ENCODE assay signal across 10 cellular contexts in genomic region chr5:177470759-177471536, GRCh38. TPM values are rescaled to one million over a fixed set of nuclear protein-coding genes. Genes with fewer than 3 reads are reported as not detected.
DNase-seq lines count a peak whose midpoint lies in the region; ATAC-seq, FAIRE-seq and TF ChIP-seq lines count a peak whose summit lies in the region.
"Had no signal": no experiment of that assay in that cellular context is flagged by ENCODE, and none has a peak within 500 bp of the region (broad histone marks: within the 10 kb centered on the region; RNA-seq: fewer than 3 reads in every experiment).

No MANE protein-coding gene starts in this region.

- H3K9me3 ChIP-seq in OCI-LY1 (ENCODE audit: low read length) (no peaks in the 10 kb centered on the region), H1 (ENCODE audit: insufficient read depth in 2 of 2, low read depth in 1 of 2, low read length in 1 of 2) (no peaks in the 10 kb centered on the region; a peak in 1 of 4 replicates), neuron (ENCODE audit: low read length) (peaks cover 3% of the 10 kb centered on the region), colonic mucosa (no peaks in the 10 kb centered on the region)

- H4K20me1 ChIP-seq in OCI-LY1 (ENCODE audit: insufficient read depth, low read length) = no peaks in the 10 kb centered on the region
- H4K20me1 ChIP-seq in H1 (replicated peaks in 1 of 2; ENCODE audit: control insufficient read depth in 1 of 2, insufficient read depth in 2 of 2, low read length in 2 of 2) = peaks cover 32 to 39% of the 10 kb centered on the region in 2 experiments

- H4K5ac ChIP-seq in H1 (ENCODE audit: insufficient read length, low read depth, low read length) = no peak overlapping the region

- H2BK120ac ChIP-seq in H1 (replicated peaks; ENCODE audit: low read depth, low read length) = no peak overlapping the region

- DNase-seq in CD1c-positive myeloid dendritic cell (ENCODE audit: extremely low spot score) = peak; percentile 48
- no peak for DNase-seq in H1 (ENCODE audit: low read depth in 1 of 2, low spot score in 2 of 2)
- no peak for DNase-seq in colonic mucosa
- DNase-seq in NCI-H128 (lab: John Stamatoyannopoulos, UW; ENCODE audit: unreplicated experiment) = no peak
- no peak for DNase-seq in stimulated activated CD4-positive, alpha-beta T cell treated with anti-CD3 and anti-CD28 coated beads, Interleukin-15, amount 100 ng/mL, for 24 hours
- DNase-seq: activated CD4-positive, alpha-beta T cell treated with anti-CD3 and anti-CD28 coated beads, Interleukin-2, amount 50 U/mL, for 4 hours; stimulated activated naive B cell treated with anti-CD40 and anti-IgM and Interleukin-4, amounts not matched to agents 10 μg/mL and 1 μg/mL and 100 μg/mL, for 72 hours had no signal

- no peak overlapping the region for H2BK15ac ChIP-seq in H1 (ENCODE audit: low read length)

- no peak for TF ChIP-seq RAD21 in H1 (IDR thresholded peaks at IDR 0.05 in 1 of 2, conservative IDR thresholded peaks at IDR 0.05 in 1 of 2; ENCODE audit: low read depth in 2 of 2, low read length in 2 of 2)

- no peak for ATAC-seq in HG02970 (IDR thresholded peaks at IDR 0.05; ENCODE audit: low FRiP score, unreplicated experiment)
- ATAC-seq: stimulated activated naive B cell treated with anti-CD40 and anti-IgM and Interleukin-4, amounts not matched to agents 10 μg/mL and 1 μg/mL and 100 μg/mL, for 72 hours had no signal

- no peak; a peak in 2 of 3 replicates for TF ChIP-seq POLR2A in H1 (IDR thresholded peaks at IDR 0.05; ENCODE audit: control extremely low read depth in 1 of 2, low read depth in 2 of 2, low read length in 2 of 2)

- CTCF ChIA-PET in H1 (lab: Charles Lee; ENCODE audit: partially characterized antibody) = interaction anchor here (0.7 to 7.9 kb wide), 10 partner anchors 10 to 161 kb away, joined by 3 to 64 read pairs (median 6); no protein-coding TSS in a partner anchor

- peaks cover 3% of the 10 kb centered on the region for H3K23me2 ChIP-seq in H1 (ENCODE audit: low read depth, low read length)

- no peak overlapping the region for H4K91ac ChIP-seq in H1 (replicated peaks; ENCODE audit: insufficient read length, low read length)

- H3K4me1 ChIP-seq in OCI-LY1 (ENCODE audit: insufficient read depth, low read length, severe bottlenecking) = peaks cover 27% of the 10 kb centered on the region
- peaks cover 11 to 42% (median 36%) of the 10 kb centered on the region in 4 experiments for H3K4me1 ChIP-seq in H1 (replicated peaks in 1 of 4; ENCODE audit: control insufficient read depth in 3 of 4, insufficient read depth in 4 of 4, low read length in 3 of 4)
- H3K4me1 ChIP-seq in neuron (ENCODE audit: insufficient read depth, low read length) = peaks cover 55% of the 10 kb centered on the region
- H3K4me1 ChIP-seq in colonic mucosa = peaks cover 9% of the 10 kb centered on the region

- intact Hi-C loops in colonic mucosa (cut with DNase I) = no loop called here

- H3K14ac ChIP-seq in H1 (ENCODE audit: insufficient read length) = no peak overlapping the region

- H2AK5ac ChIP-seq in H1 (ENCODE audit: low read depth, low read length) = peak overlapping the region; percentile 2; the same call in 1 of the 2 replicates

- H2BK5ac ChIP-seq in H1 (ENCODE audit: low read depth, low read length) = peak overlapping the region; percentile 81

- H3K79me2 ChIP-seq in OCI-LY1 (ENCODE audit: insufficient read depth, low read length) (no peaks in the 10 kb centered on the region), H1 (ENCODE audit: control insufficient read depth in 1 of 2, insufficient read depth in 2 of 2, low read length in 2 of 2) (peaks cover 14 to 47% of the 10 kb centered on the region in 2 experiments)

- POLR2A ChIA-PET in H1 (lab: Charles Lee; ENCODE audit: partially characterized antibody) = interaction anchor here (0.6 to 67.5 kb wide), 11 partner anchors 2 to 709 kb away, joined by 3 to 3349 read pairs (median 6); partner anchors contain the start of genes DBN1, DDX41, DOK3 and GRK6

- peak overlapping the region; percentile 15; the same call in 1 of the 2 replicates for H3K18ac ChIP-seq in H1 (ENCODE audit: extremely low read depth, low read length)

- no peaks in the 10 kb centered on the region for H3K27me3 ChIP-seq in OCI-LY1 (ENCODE audit: insufficient read depth, low read length)
- no peaks in the 10 kb centered on the region for H3K27me3 ChIP-seq in H1 (replicated peaks in 1 of 4; ENCODE audit: control insufficient read depth in 3 of 4, extremely low read depth in 1 of 4, insufficient read depth in 3 of 4, low read length in 3 of 4)
- no peaks in the 10 kb centered on the region for H3K27me3 ChIP-seq in neuron (ENCODE audit: insufficient read depth, low read length)
- peaks cover 3% of the 10 kb centered on the region for H3K27me3 ChIP-seq in colonic mucosa

- peaks cover 46% of the 10 kb centered on the region for H3K36me3 ChIP-seq in OCI-LY1 (ENCODE audit: insufficient read depth, low read length)
- H3K36me3 ChIP-seq in H1 (ENCODE audit: control insufficient read depth in 2 of 4, insufficient read depth in 4 of 4, low read length in 3 of 4) = peaks cover 26 to 51% (median 34%) of the 10 kb centered on the region in 4 experiments
- peaks cover 43% of the 10 kb centered on the region for H3K36me3 ChIP-seq in neuron (ENCODE audit: insufficient read depth, low read length)
- H3K36me3 ChIP-seq in colonic mucosa = no peaks in the 10 kb centered on the region

- H3K4ac ChIP-seq in H1 (replicated peaks; ENCODE audit: insufficient read length, low read depth, low read length) = no peak overlapping the region

- TF ChIP-seq CTCF in OCI-LY1 (IDR thresholded peaks at IDR 0.05; ENCODE audit: low read length) (no peak), H1 (IDR thresholded peaks at IDR 0.05; ENCODE audit: control extremely low read depth in 1 of 3, insufficient read depth in 1 of 3, low read depth in 1 of 3, low read length in 3 of 3) (no peak), colonic mucosa (IDR thresholded peaks at IDR 0.05) (no peak)

- H3K23ac ChIP-seq in H1 (ENCODE audit: insufficient read length) = no peak overlapping the region

- H4K8ac ChIP-seq in H1 (ENCODE audit: extremely low read depth, insufficient read depth, low read length) = peak overlapping the region; percentile 18; the same call in 1 of the 2 replicates

- no peak overlapping the region for H2BK12ac ChIP-seq in H1 (ENCODE audit: low read depth, low read length)

- H3K9me2 ChIP-seq in OCI-LY1 (ENCODE audit: low read depth, low read length) = no peaks in the 10 kb centered on the region

- no peak for FAIRE-seq in H1 (lab: Jason Lieb, UNC)

- H2AFZ ChIP-seq in OCI-LY1 (ENCODE audit: low read length) (no peak overlapping the region), H1 (ENCODE audit: low read length) (no peak overlapping the region), neuron (ENCODE audit: low read depth, low read length) (no peak overlapping the region)

- no peak for TF ChIP-seq EP300 in H1 (IDR thresholded peaks at IDR 0.05; ENCODE audit: borderline replicate concordance in 1 of 2, low read depth in 2 of 2, low read length in 2 of 2)

- H3K79me1 ChIP-seq in H1 (ENCODE audit: low read depth, low read length) = peaks cover 24% of the 10 kb centered on the region

- peak overlapping the region; percentile 17 for H3K56ac ChIP-seq in H1 (replicated peaks; ENCODE audit: insufficient read length, low read depth, low read length)

- H3K4me2 ChIP-seq in OCI-LY1 (ENCODE audit: low read length) (peak overlapping the region; percentile 85; the same call in 1 of the 2 replicates), H1 (ENCODE audit: insufficient read depth in 1 of 2, low read depth in 2 of 2, low read length in 2 of 2) (peak overlapping the region; percentile 76 to 78; a peak in 3 of 4 replicates)

- peak overlapping the region; percentile 68 for H3K27ac ChIP-seq in OCI-LY1 (ENCODE audit: low read depth, low read length, poor library complexity, severe bottlenecking)
- H3K27ac ChIP-seq in H1 (ENCODE audit: low read depth, low read length) = peak overlapping the region; percentile 68; the same call in 1 of the 2 replicates
- no peak overlapping the region for H3K27ac ChIP-seq in colonic mucosa

- no peaks in the 10 kb centered on the region for H3F3A ChIP-seq in OCI-LY1 (ENCODE audit: insufficient read depth, low read length)

- no peak overlapping the region for H3K4me3 ChIP-seq in OCI-LY1 (ENCODE audit: low read depth, low read length, poor library complexity, severe bottlenecking)
- peak overlapping the region in 1 of 4 experiments; percentile 96; a peak in 2 of 8 replicates for H3K4me3 ChIP-seq in H1 (ENCODE audit: extremely low read depth in 1 of 4, insufficient read depth in 2 of 4, low read depth in 3 of 4, low read length in 4 of 4)
- H3K4me3 ChIP-seq in neuron (ENCODE audit: low read length) = peak overlapping the region; percentile 84
- H3K4me3 ChIP-seq in colonic mucosa = no peak overlapping the region

- no peak overlapping the region; the same call in 1 of the 2 replicates for H3K9ac ChIP-seq in OCI-LY1 (ENCODE audit: low read length)
- no peak overlapping the region for H3K9ac ChIP-seq in H1 (replicated peaks in 1 of 4; ENCODE audit: extremely low read depth in 1 of 4, low read depth in 3 of 4, low read length in 3 of 4)
- H3K9ac ChIP-seq in colonic mucosa (ENCODE audit: low read depth in 2 of 2, low read length in 2 of 2) = no peak overlapping the region

- WGBS in H1 (ENCODE audit: extremely low coverage in 1 of 2, insufficient coverage in 1 of 2, insufficient read length in 1 of 2, insufficient replicate concordance in 2 of 2, low coverage in 1 of 2, low lambda C conversion rate in 2 of 2, missing lambda C conversion rate in 1 of 2), 2 experiments = 96% methylated on average over 10 of the region's 10 CpGs; no CpG with 5 or more reads in 1 of the 2 experiments

- no peak overlapping the region for H2BK20ac ChIP-seq in H1 (ENCODE audit: low read length)

RNA-seq across cellular contexts. Expression of gene DBN1, which starts 2.5 kb away (rescaled TPM):
- total RNA-seq in H1 (2021; fragmentation: NEBNext Ultra II Directional; extraction: Animal tissue kit (Norgen Biotek cat#: 25700)) = 325 and 333 TPM in 2 replicates
- polyA plus RNA-seq in H1 (2011; rRNA removed) = 168 and 250 TPM in 2 replicates
- polyA plus RNA-seq in H1 (2011; cell fraction: cytosol; rRNA removed) = 212 TPM
- 1,074 TPM for polyA plus RNA-seq in H1 (2011; cell fraction: nucleus; rRNA removed)
- polyA plus RNA-seq in H1 (2012, experiment 1 of 2) = 188 to 314 TPM (median 284 TPM) in 4 replicates
- polyA plus RNA-seq in H1 (2012, experiment 2 of 2) = 241 TPM
- 332 TPM for polyA plus RNA-seq in H1 (2013, experiment 1 of 2)
- 350 TPM for polyA plus RNA-seq in H1 (2013, experiment 2 of 2)
- polyA minus RNA-seq in H1 (2011; rRNA and poly(A)+ RNA removed) = 120 and 154 TPM in 2 replicates
- polyA minus RNA-seq in H1 (2011; cell fraction: cytosol; rRNA and poly(A)+ RNA removed) = 133 TPM
- polyA minus RNA-seq in H1 (2011; cell fraction: nucleus; rRNA and poly(A)+ RNA removed) = 288 TPM
- total RNA-seq in colonic mucosa = 10 to 100 TPM in 1 of 2 donors, 1 to 10 TPM in 1; 9.3 to 18.8 TPM

RNA-seq across cellular contexts. Expression of gene PRR7, which starts 24.3 kb away (rescaled TPM):
- 8.0 and 8.6 TPM in 2 replicates for total RNA-seq in H1 (2021; fragmentation: NEBNext Ultra II Directional; extraction: Animal tissue kit (Norgen Biotek cat#: 25700))
- polyA plus RNA-seq in H1 (2011; rRNA removed) = 11.8 and 23.1 TPM in 2 replicates
- polyA plus RNA-seq in H1 (2011; cell fraction: cytosol; rRNA removed) = 11.7 TPM
- polyA plus RNA-seq in H1 (2011; cell fraction: nucleus; rRNA removed) = 12.5 TPM
- polyA plus RNA-seq in H1 (2012, experiment 1 of 2) = 0.79 to 4.9 TPM (median 4.9 TPM) in 4 replicates
- polyA plus RNA-seq in H1 (2012, experiment 2 of 2) = 2.8 TPM
- 5.2 TPM for polyA plus RNA-seq in H1 (2013, experiment 1 of 2)
- 4.9 TPM for polyA plus RNA-seq in H1 (2013, experiment 2 of 2)
- 0.12 and 0.13 TPM in 2 replicates for polyA minus RNA-seq in H1 (2011; rRNA and poly(A)+ RNA removed)
- polyA minus RNA-seq in H1 (2011; cell fraction: cytosol; rRNA and poly(A)+ RNA removed) = 5.2 TPM
- polyA minus RNA-seq in H1 (2011; cell fraction: nucleus; rRNA and poly(A)+ RNA removed) = 7.5 TPM
- total RNA-seq in colonic mucosa = 1 to 10 TPM; 3.9 to 5.0 TPM

RNA-seq across cellular contexts. Expression of gene PDLIM7, which starts 26.5 kb away (rescaled TPM):
- 86.7 and 94.2 TPM in 2 replicates for total RNA-seq in H1 (2021; fragmentation: NEBNext Ultra II Directional; extraction: Animal tissue kit (Norgen Biotek cat#: 25700))
- polyA plus RNA-seq in H1 (2011; rRNA removed) = 67.3 and 118 TPM in 2 replicates
- polyA plus RNA-seq in H1 (2011; cell fraction: cytosol; rRNA removed) = 69.8 TPM
- polyA plus RNA-seq in H1 (2011; cell fraction: nucleus; rRNA removed) = 396 TPM
- 66.9 to 114 TPM (median 104 TPM) in 4 replicates for polyA plus RNA-seq in H1 (2012, experiment 1 of 2)
- 72.7 TPM for polyA plus RNA-seq in H1 (2012, experiment 2 of 2)
- 55.8 TPM for polyA plus RNA-seq in H1 (2013, experiment 1 of 2)
- 54.4 TPM for polyA plus RNA-seq in H1 (2013, experiment 2 of 2)
- 22.3 and 28.0 TPM in 2 replicates for polyA minus RNA-seq in H1 (2011; rRNA and poly(A)+ RNA removed)
- 53.7 TPM for polyA minus RNA-seq in H1 (2011; cell fraction: cytosol; rRNA and poly(A)+ RNA removed)
- polyA minus RNA-seq in H1 (2011; cell fraction: nucleus; rRNA and poly(A)+ RNA removed) = 149 TPM
- 10 to 100 TPM; 19.7 to 44.9 TPM for total RNA-seq in colonic mucosa

RNA-seq across cellular contexts. Expression of gene DOK3, which starts 38.7 kb away (rescaled TPM):
- total RNA-seq in H1 (2021; fragmentation: NEBNext Ultra II Directional; extraction: Animal tissue kit (Norgen Biotek cat#: 25700)) = 6.4 and 8.6 TPM in 2 replicates
- 4.2 and 6.3 TPM in 2 replicates for polyA plus RNA-seq in H1 (2011; rRNA removed)
- polyA plus RNA-seq in H1 (2011; cell fraction: cytosol; rRNA removed) = 4.7 TPM
- 28.3 TPM for polyA plus RNA-seq in H1 (2011; cell fraction: nucleus; rRNA removed)
- polyA plus RNA-seq in H1 (2012, experiment 1 of 2) = 5.7 to 10.5 TPM (median 6.6 TPM) in 4 replicates
- polyA plus RNA-seq in H1 (2012, experiment 2 of 2) = 3.0 TPM
- polyA plus RNA-seq in H1 (2013, experiment 1 of 2) = 5.7 TPM
- polyA plus RNA-seq in H1 (2013, experiment 2 of 2) = 5.5 TPM
- polyA minus RNA-seq in H1 (2011; rRNA and poly(A)+ RNA removed) = 1.3 and 3.3 TPM in 2 replicates
- 0.73 TPM for polyA minus RNA-seq in H1 (2011; cell fraction: cytosol; rRNA and poly(A)+ RNA removed)
- polyA minus RNA-seq in H1 (2011; cell fraction: nucleus; rRNA and poly(A)+ RNA removed) = 7.3 TPM
- total RNA-seq in colonic mucosa = 1 to 10 TPM; 4.1 to 8.9 TPM

RNA-seq across cellular contexts. Expression of gene GRK6, which starts 44.5 kb away (rescaled TPM):
- total RNA-seq in H1 (2021; fragmentation: NEBNext Ultra II Directional; extraction: Animal tissue kit (Norgen Biotek cat#: 25700)) = 52.0 and 57.8 TPM in 2 replicates
- 31.8 and 50.8 TPM in 2 replicates for polyA plus RNA-seq in H1 (2011; rRNA removed)
- polyA plus RNA-seq in H1 (2011; cell fraction: cytosol; rRNA removed) = 43.3 TPM
- polyA plus RNA-seq in H1 (2011; cell fraction: nucleus; rRNA removed) = 53.8 TPM
- 32.8 to 46.4 TPM (median 42.2 TPM) in 4 replicates for polyA plus RNA-seq in H1 (2012, experiment 1 of 2)
- polyA plus RNA-seq in H1 (2012, experiment 2 of 2) = 38.4 TPM
- 23.7 TPM for polyA plus RNA-seq in H1 (2013, experiment 1 of 2)
- polyA plus RNA-seq in H1 (2013, experiment 2 of 2) = 24.5 TPM
- 21.9 and 25.8 TPM in 2 replicates for polyA minus RNA-seq in H1 (2011; rRNA and poly(A)+ RNA removed)
- 27.7 TPM for polyA minus RNA-seq in H1 (2011; cell fraction: cytosol; rRNA and poly(A)+ RNA removed)
- 39.0 TPM for polyA minus RNA-seq in H1 (2011; cell fraction: nucleus; rRNA and poly(A)+ RNA removed)
- total RNA-seq in colonic mucosa = 10 to 100 TPM; 38.0 to 64.4 TPM

Comparison
In these comparisons a context has a peak if more than half of its experiments do, and no peak if none do; other contexts are left out.
1. RNA of gene DBN1, which starts 2.5 kb away (total RNA-seq): 325 to 333 TPM in H1; 9.3 to 18.8 TPM in colonic mucosa; every median in the first group is over 10 times any median in the second.